Comparison of ENCODE assay signal across 1 cellular context in genomic region chr12:6278439-6279255, GRCh38.
TF ChIP-seq lines count a peak whose summit lies in the region.

No MANE protein-coding gene starts in this region.

TF ChIP-seq in K562, 482 proteins besides CTCF, POLR2A, EP300 and RAD21 (continued from another document):
- 0 out of 2 replicates have a peak, but pooled peaks have one; percentile 24 for TF ChIP-seq ZBTB9 (CRISPR knock-in tag; IDR thresholded peaks at IDR 0.05)
- TF ChIP-seq STAT5A (IDR thresholded peaks at IDR 0.05; ENCODE audit: borderline replicate concordance, low read length) = no peak
- peak; percentile 57; the same call in 1 of the 2 replicates for TF ChIP-seq MTA3 (IDR thresholded peaks at IDR 0.05; ENCODE audit: borderline replicate concordance)
- no peak for TF ChIP-seq PBX2 (CRISPR knock-in tag; IDR thresholded peaks at IDR 0.05; ENCODE audit: low read depth)
- no peak for TF ChIP-seq PBX2 (tag; conservative IDR thresholded peaks at IDR 0.05; ENCODE audit: low read depth)
- TF ChIP-seq ZBTB7A (IDR thresholded peaks at IDR 0.05; ENCODE audit: borderline replicate concordance, control insufficient read depth, low read depth, low read length) = peak; percentile 92; the same call in 1 of the 2 replicates
- TF ChIP-seq CHD1 (IDR thresholded peaks at IDR 0.05; ENCODE audit: low read length) = no peak
- no peak for TF ChIP-seq MGA (IDR thresholded peaks at IDR 0.05)
- no peak for TF ChIP-seq NFYB (IDR thresholded peaks at IDR 0.05; ENCODE audit: extremely low read depth, insufficient read length)
- TF ChIP-seq JUND (IDR thresholded peaks at IDR 0.05; ENCODE audit: borderline replicate concordance, low read depth, low read length) = peak; percentile 94
- peak; percentile 89; the same call in 1 of the 3 replicates for TF ChIP-seq JUND (tag; IDR thresholded peaks at IDR 0.05; ENCODE audit: borderline replicate concordance, low read depth, low read length)
- TF ChIP-seq HCFC1 (IDR thresholded peaks at IDR 0.05; ENCODE audit: low read depth, low read length) = 0 out of 2 replicates have a peak, but pooled peaks have one; percentile 18
- TF ChIP-seq MXD1 (CRISPR knock-in tag; IDR thresholded peaks at IDR 0.05; ENCODE audit: borderline replicate concordance, poor library complexity, severe bottlenecking) = no peak
- no peak for TF ChIP-seq HNRNPH1 (optimal IDR thresholded peaks at IDR 0.05; ENCODE audit: low read depth, low read length)
- TF ChIP-seq NONO (IDR thresholded peaks at IDR 0.05; ENCODE audit: low read depth in 2 of 2, low read length in 1 of 2) = peak in 1 of 2 experiments; percentile 77; a peak in 1 of 4 replicates
- TF ChIP-seq MYC (IDR thresholded peaks at IDR 0.05; ENCODE audit: low read depth, low read length) = peak; percentile 21; the same call in 1 of the 2 replicates
- TF ChIP-seq MYC (CRISPR knock-in tag; IDR thresholded peaks at IDR 0.05; ENCODE audit: borderline replicate concordance, low read depth) = no peak
TF ChIP-seq in K562: peak in this region for 38.
